ENCODE assay signal across 24 cellular contexts in the genomic region with DNA sequence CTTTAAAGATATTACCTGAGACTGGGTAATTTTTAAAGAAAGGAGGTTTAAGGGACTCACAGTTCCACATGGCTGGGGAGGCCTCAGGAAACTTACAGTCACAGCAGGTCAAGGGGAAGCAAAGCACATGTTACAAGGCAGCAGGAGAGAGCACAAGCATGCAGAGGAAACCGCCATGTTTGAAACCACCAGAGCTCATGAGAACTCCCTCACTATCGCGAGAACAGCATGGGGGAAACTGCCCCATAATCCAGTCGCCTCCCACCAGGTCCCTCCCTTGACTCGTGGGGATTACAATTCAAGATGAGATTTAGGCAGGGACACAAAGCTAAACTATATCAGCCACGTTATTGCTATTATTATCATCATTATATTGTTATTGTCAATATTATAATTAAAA.
DNase-seq lines count a peak whose midpoint lies in the region; ATAC-seq and TF ChIP-seq lines count a peak whose summit lies in the region.
"Had no signal": no experiment of that assay in that cellular context is flagged by ENCODE, and none has a peak within 500 bp of the region (broad histone marks: within the 10 kb centered on the region; RNA-seq: fewer than 3 reads in every experiment).

No MANE protein-coding gene starts in this region.

- no peaks in the 10 kb centered on the region for H3K36me3 Mint-ChIP-seq in osteocyte (ENCODE audit: unreplicated experiment)
- H3K36me3 Mint-ChIP-seq: CD14-positive monocyte had no signal

- no peaks in the 10 kb centered on the region for H3K27me3 Mint-ChIP-seq in osteocyte (ENCODE audit: unreplicated experiment)
- H3K27me3 Mint-ChIP-seq: B cell had no signal

- H3K9me3 ChIP-seq in SK-N-SH (no peaks in the 10 kb centered on the region), gastrocnemius medialis (no peaks in the 10 kb centered on the region)

- in situ Hi-C loops in gastrocnemius medialis (cut with MboI; ENCODE audit: low sequenced_read_pairs in 4 of 4): no loop called here

- 23% methylated on average over 4 of the region's 6 CpGs for whole genome bisulfite sequencing in SK-N-SH (ENCODE audit: low lambda C conversion rate)

- no peaks in the 10 kb centered on the region for H3K9me2 ChIP-seq in SK-N-SH

- no peak for TF ChIP-seq CTCF in SK-N-SH (IDR thresholded peaks at IDR 0.05)
- TF ChIP-seq CTCF in dorsolateral prefrontal cortex (IDR thresholded peaks at IDR 0.05 in 54 of 56, conservative IDR thresholded peaks at IDR 0.05 in 2 of 56; ENCODE audit: low read depth in 1 of 56, partially characterized antibody in 56 of 56): no peak
- no peak for TF ChIP-seq CTCF in gastrocnemius medialis (IDR thresholded peaks at IDR 0.05 in 4 of 5, conservative IDR thresholded peaks at IDR 0.05 in 1 of 5)
- no peak for TF ChIP-seq CTCF in osteocyte (IDR thresholded peaks at IDR 0.05)

- TF ChIP-seq POLR2A in gastrocnemius medialis (IDR thresholded peaks at IDR 0.05): no peak

- H3K4me1 Mint-ChIP-seq in osteocyte (ENCODE audit: unreplicated experiment): no peaks in the 10 kb centered on the region
- H3K4me1 Mint-ChIP-seq: B cell; CD14-positive monocyte; CD8-positive, alpha-beta memory T cell had no signal

- H3F3A ChIP-seq in SK-N-SH (replicated peaks; ENCODE audit: insufficient read depth): no peaks in the 10 kb centered on the region

- H3K9me3 Mint-ChIP-seq in osteocyte (ENCODE audit: unreplicated experiment): peaks cover 24% of the 10 kb centered on the region
- H3K9me3 Mint-ChIP-seq: T-helper 1 cell treated with Interleukin-12 subunit alpha and Interleukin-12 subunit beta and Interleukin-4 antibody, amounts not matched to agents 30 μg/mL and 1 μg/mL, for 36 hours had no signal

- H3K27ac Mint-ChIP-seq in osteocyte (ENCODE audit: unreplicated experiment): no peak overlapping the region
- H3K27ac Mint-ChIP-seq: B cell; CD14-positive monocyte; CD8-positive, alpha-beta memory T cell; T-helper 1 cell treated with Interleukin-12 subunit alpha and Interleukin-12 subunit beta and Interleukin-4 antibody, amounts not matched to agents 30 μg/mL and 1 μg/mL, for 36 hours had no signal

- H3K4me1 ChIP-seq in SK-N-SH (ENCODE audit: control insufficient read depth in 1 of 2, insufficient read depth in 2 of 2, low read depth in 1 of 2, low read length in 1 of 2) (peaks cover 0 to 67% of the 10 kb centered on the region in 2 experiments; a peak in 2 of 4 replicates), gastrocnemius medialis (no peaks in the 10 kb centered on the region)

- H4K20me1 ChIP-seq in SK-N-SH (ENCODE audit: insufficient read depth): no peaks in the 10 kb centered on the region

- DNase-seq in SK-N-SH (no peak), NCI-H524 treated with DMSO at 0.1 percent for 48 hours (lab: John Stamatoyannopoulos, UW) (peak; percentile 45), dorsolateral prefrontal cortex (no peak), gastrocnemius medialis (no peak), osteocyte (ENCODE audit: extremely low spot score, unreplicated experiment) (no peak), ureter (ENCODE audit: low spot score) (no peak)
- DNase-seq: CD8-positive, alpha-beta memory T cell; DMS153; DND-41; Karpas-422; NCI-H1092 treated with DMSO at 0.1 percent for 48 hours; NCI-H1436; NCI-H1930; NCI-H2107; NCI-H2227 treated with DMSO at 0.1 percent for 48 hours; NCI-H774; Right ventricle myocardium superior; RPMI8226; SW 1271 had no signal

- no peaks in the 10 kb centered on the region for H3K79me2 ChIP-seq in SK-N-SH (ENCODE audit: insufficient read depth)

- POLR2A ChIA-PET in SK-N-SH (lab: Yijun Ruan, JAX): interaction anchor here (1.0 kb wide), 1 partner anchor 24 kb away, joined by 3 read pairs; no protein-coding TSS in a partner anchor

- H3K36me3 ChIP-seq in SK-N-SH (replicated peaks in 1 of 2; ENCODE audit: control insufficient read depth in 1 of 2, insufficient read depth in 2 of 2, low read length in 1 of 2): no peaks in the 10 kb centered on the region
- no peaks in the 10 kb centered on the region for H3K36me3 ChIP-seq in gastrocnemius medialis

- H3K4me2 ChIP-seq in SK-N-SH: no peak overlapping the region

- intact Hi-C loops in dorsolateral prefrontal cortex (cut with DNase I) (no loop called here), gastrocnemius medialis (cut with DNase I; ENCODE audit: low total_unique reads) (no loop called here)

- CTCF ChIA-PET in SK-N-SH (lab: Yijun Ruan, JAX): interaction anchor here (1.2 to 2.0 kb wide), 5 partner anchors 11 to 139 kb away, joined by 3 to 7 read pairs (median 4); partner anchors contain the start of gene RIMBP2

- peak overlapping the region in 1 of 2 experiments; percentile 94; a peak in 2 of 4 replicates for H3K27ac ChIP-seq in SK-N-SH (ENCODE audit: low read depth in 2 of 2, low read length in 1 of 2)
- peak overlapping the region in 40 of 59 donors; percentile 2 to 80 (median 62) for H3K27ac ChIP-seq in dorsolateral prefrontal cortex
- H3K27ac ChIP-seq in gastrocnemius medialis: no peak overlapping the region
- H3K27ac ChIP-seq: HL-60 had no signal

- H3K4me3 Mint-ChIP-seq in osteocyte (ENCODE audit: unreplicated experiment): no peak overlapping the region
- H3K4me3 Mint-ChIP-seq: B cell; CD14-positive monocyte; CD8-positive, alpha-beta memory T cell; T-helper 1 cell treated with Interleukin-12 subunit alpha and Interleukin-12 subunit beta and Interleukin-4 antibody, amounts not matched to agents 30 μg/mL and 1 μg/mL, for 36 hours had no signal

- no peaks in the 10 kb centered on the region for H3K27me3 ChIP-seq in SK-N-SH (ENCODE audit: insufficient read depth)
- no peaks in the 10 kb centered on the region for H3K27me3 ChIP-seq in dorsolateral prefrontal cortex
- H3K27me3 ChIP-seq in gastrocnemius medialis: no peaks in the 10 kb centered on the region

- TF ChIP-seq RAD21 in SK-N-SH (IDR thresholded peaks at IDR 0.05; ENCODE audit: low read length): no peak

- no peak overlapping the region for H2AFZ ChIP-seq in SK-N-SH (ENCODE audit: low read depth)

- TF ChIP-seq EP300 in SK-N-SH (IDR thresholded peaks at IDR 0.05; ENCODE audit: borderline replicate concordance in 1 of 2, low read depth in 1 of 2, low read length in 1 of 2): no peak

- ATAC-seq in SK-N-SH treated with all-trans-retinoic acid at 6 μM for 48 hours (no peak), gastrocnemius medialis (no peak)

- H3K4me3 ChIP-seq in SK-N-SH (ENCODE audit: low read depth in 2 of 2, low read length in 1 of 2) (no peak overlapping the region), dorsolateral prefrontal cortex (no peak overlapping the region), gastrocnemius medialis (no peak overlapping the region)

- H3K9ac ChIP-seq in SK-N-SH: no peak overlapping the region

TF ChIP-seq in SK-N-SH treated with all-trans-retinoic acid at 6 μM for 48 hours, 23 proteins besides CTCF, POLR2A, EP300 and RAD21:
- TF ChIP-seq TOX (CRISPR knock-in tag; IDR thresholded peaks at IDR 0.05; ENCODE audit: borderline replicate concordance) (no peak), TCF4 (CRISPR knock-in tag; IDR thresholded peaks at IDR 0.05; ENCODE audit: borderline replicate concordance) (peak; percentile 4; the same call in 1 of the 2 replicates)

TF ChIP-seq in SK-N-SH, 30 proteins besides CTCF, POLR2A, EP300 and RAD21:
- TF ChIP-seq POLR2AphosphoS5 (IDR thresholded peaks at IDR 0.05; ENCODE audit: low read depth, low read length) (no peak), ELF1 (IDR thresholded peaks at IDR 0.05) (no peak), PBX3 (IDR thresholded peaks at IDR 0.05) (no peak), NFIC (IDR thresholded peaks at IDR 0.05; ENCODE audit: borderline replicate concordance) (no peak), USF1 (IDR thresholded peaks at IDR 0.05; ENCODE audit: borderline replicate concordance, low read depth) (no peak)

Comparison
In these comparisons a context has a peak if more than half of its experiments do, and no peak if none do; other contexts are left out.
1. H3K27ac ChIP-seq: peak in dorsolateral prefrontal cortex (40 of 59); none in gastrocnemius medialis (0 of 4).